Comparison of ENCODE assay signal across 26 cellular contexts in genomic region chr21:14535702-14536101, GRCh38. TPM values are rescaled to one million over a fixed set of nuclear protein-coding genes. Genes with fewer than 3 reads are reported as not detected.
DNase-seq lines count a peak whose midpoint lies in the region; ATAC-seq, FAIRE-seq and TF ChIP-seq lines count a peak whose summit lies in the region.
"Had no signal": no experiment of that assay in that cellular context is flagged by ENCODE, and none has a peak within 500 bp of the region (broad histone marks: within the 10 kb centered on the region; RNA-seq: fewer than 3 reads in every experiment).

No MANE protein-coding gene starts in this region.

- CTCF ChIA-PET in activated naive CD4-positive, alpha-beta T cell treated with anti-CD3 and anti-CD28 coated beads, Interleukin-2, amount 10 ng/mL, durations not matched to agents 7 days and 5 days (lab: Charles Lee) = interaction anchor here (0.9 to 1.3 kb wide), 4 partner anchors 9 to 201 kb away, joined by 3 to 4 read pairs (median 3); no protein-coding TSS in a partner anchor

- peaks cover 64 to 72% of the 10 kb centered on the region in 2 experiments for H3K4me1 ChIP-seq in neutrophil (ENCODE audit: control insufficient read depth in 1 of 2, insufficient read depth in 1 of 2, low read depth in 1 of 2, low read length in 1 of 2)
- H3K4me1 ChIP-seq: tibial nerve had no signal

- TF ChIP-seq CTCF in neutrophil (IDR thresholded peaks at IDR 0.05) = no peak

- peaks cover 77% of the 10 kb centered on the region for H3K36me3 Mint-ChIP-seq in activated naive CD4-positive, alpha-beta T cell treated with anti-CD3 and anti-CD28 coated beads, Interleukin-2, amount 10 ng/mL, durations not matched to agents 7 days and 5 days
- H3K36me3 Mint-ChIP-seq in activated naive CD4-positive, alpha-beta T cell treated with anti-CD3 and anti-CD28 coated beads, Interleukin-2, amount 50 U/mL, for 72 hours = peaks cover 47 to 79% of the 10 kb centered on the region in 2 donors

- H3K27me3 Mint-ChIP-seq in activated naive CD4-positive, alpha-beta T cell treated with anti-CD3 and anti-CD28 coated beads, Interleukin-2, amount 10 ng/mL, durations not matched to agents 7 days and 5 days = no peaks in the 10 kb centered on the region

- H3K27ac ChIP-seq in neutrophil = peak overlapping the region; percentile 54
- H3K27ac ChIP-seq: GM23248, tibial nerve had no signal

- no peak for DNase-seq in activated naive CD4-positive, alpha-beta T cell treated with anti-CD3 and anti-CD28 coated beads, Interleukin-2, amount 10 ng/mL, durations not matched to agents 7 days and 5 days
- no peak for DNase-seq in activated naive CD4-positive, alpha-beta T cell treated with Interleukin-2 at 50 U/mL for 16 hours
- DNase-seq in GM18507 (ENCODE audit: extremely low spot score, insufficient read length, low read depth) (no peak), NCI-H2107 (lab: John Stamatoyannopoulos, UW) (no peak), NCI-H2029 treated with DMSO at 0.1 percent for 48 hours (lab: John Stamatoyannopoulos, UW) (no peak), HCEC 1CT (no peak)
- no peak for DNase-seq in activated naive CD4-positive, alpha-beta T cell treated with anti-CD3 and anti-CD28 coated beads, Interleukin-2, amount 50 U/mL, for 72 hours (ENCODE audit: low spot score in 2 of 2)
- DNase-seq: activated CD4-positive, alpha-beta T cell treated with anti-CD3 and anti-CD28 coated beads for 1 hour; amniotic stem cell; COR-L47; dermis blood vessel endothelial cell; DMS79; GM23248; kidney glomerular epithelial cell; NCI-H1048; NCI-H187 treated with DMSO at 0.1 percent for 48 hours; NCI-H226; small intestine; stimulated activated CD4-positive, alpha-beta T cell treated with anti-CD3 and anti-CD28 coated beads, Interleukin-2, amount 100 ng/mL, for 24 hours; stimulated activated naive CD4-positive, alpha-beta T cell had no signal

- no peaks in the 10 kb centered on the region for H3K27me3 ChIP-seq in neutrophil
- H3K27me3 ChIP-seq: tibial nerve had no signal

- no peak for ATAC-seq in activated naive CD4-positive, alpha-beta T cell treated with anti-CD3 and anti-CD28 coated beads, Interleukin-2, amount 50 U/mL, for 72 hours

- H3K27ac Mint-ChIP-seq in activated naive CD4-positive, alpha-beta T cell treated with anti-CD3 and anti-CD28 coated beads, Interleukin-2, amount 10 ng/mL, durations not matched to agents 7 days and 5 days = peak overlapping the region; percentile 94
- peak overlapping the region; percentile 98 to 100 for H3K27ac Mint-ChIP-seq in activated naive CD4-positive, alpha-beta T cell treated with anti-CD3 and anti-CD28 coated beads, Interleukin-2, amount 50 U/mL, for 72 hours

- peaks cover 34% of the 10 kb centered on the region for H3K9me3 Mint-ChIP-seq in activated naive CD4-positive, alpha-beta T cell treated with anti-CD3 and anti-CD28 coated beads, Interleukin-2, amount 10 ng/mL, durations not matched to agents 7 days and 5 days
- peaks cover 11 to 29% of the 10 kb centered on the region in 2 donors for H3K9me3 Mint-ChIP-seq in activated naive CD4-positive, alpha-beta T cell treated with anti-CD3 and anti-CD28 coated beads, Interleukin-2, amount 50 U/mL, for 72 hours

- peak; percentile 26 for FAIRE-seq in GM18507 (lab: Jason Lieb, UNC)
- FAIRE-seq: bronchial epithelial cell, HTR-8/SVneo, small intestine, TTC549 had no signal

- no peaks in the 10 kb centered on the region for H3K36me3 ChIP-seq in neutrophil
- H3K36me3 ChIP-seq: tibial nerve had no signal

- H3K4me3 ChIP-seq in neutrophil (ENCODE audit: low read depth in 1 of 2, low read length in 1 of 2) = no peak overlapping the region
- H3K4me3 ChIP-seq: GM23248, tibial nerve had no signal

- H3K9me3 ChIP-seq in neutrophil = no peaks in the 10 kb centered on the region
- H3K9me3 ChIP-seq: tibial nerve had no signal

- peaks cover 83% of the 10 kb centered on the region for H3K4me1 Mint-ChIP-seq in activated naive CD4-positive, alpha-beta T cell treated with anti-CD3 and anti-CD28 coated beads, Interleukin-2, amount 10 ng/mL, durations not matched to agents 7 days and 5 days

- no peak overlapping the region for H3K4me3 Mint-ChIP-seq in activated naive CD4-positive, alpha-beta T cell treated with anti-CD3 and anti-CD28 coated beads, Interleukin-2, amount 10 ng/mL, durations not matched to agents 7 days and 5 days

RNA-seq across cellular contexts. Expression of gene SAMSN1, which starts 10.4 kb away (rescaled TPM):
- 10 to 100 TPM; 74.5 to 89.4 TPM for total RNA-seq in activated naive CD4-positive, alpha-beta T cell treated with anti-CD3 and anti-CD28 coated beads, Interleukin-2, amount 50 U/mL, for 72 hours
- total RNA-seq: dermis blood vessel endothelial cell, GM23248, LHCN-M2 had no signal
